In genomic region chr7:1358376-1359050, GRCh38 we compare ENCODE assay signal across 20 cellular contexts.
"Had no signal": no experiment of that assay in that cellular context is flagged by ENCODE, and none has a peak within 500 bp of the region (broad histone marks: within the 10 kb centered on the region; RNA-seq: fewer than 3 reads in every experiment).

No MANE protein-coding gene starts in this region.

- H3K36me3 Mint-ChIP-seq: activated naive CD8-positive, alpha-beta T cell; naive B cell had no signal

- H3K27ac Mint-ChIP-seq: activated B cell treated with CpG ODN at 0.5 μM for 24 hours; activated CD4-positive, alpha-beta T cell treated with anti-CD3 and anti-CD28 coated beads, Interleukin-2, amount 10 ng/mL, durations not matched to agents 24 days and 14 days; activated CD8-positive, alpha-beta T cell treated with anti-CD3 and anti-CD28 coated beads, Interleukin-2, amount 10 ng/mL, durations not matched to agents 7 days and 5 days; activated naive CD8-positive, alpha-beta T cell; naive B cell; progenitor cell of endocrine pancreas; stimulated activated naive CD8-positive, alpha-beta T cell treated with anti-CD3 and anti-CD28 coated beads, Interleukin-15, Interleukin-2, amounts not matched to agents 100 ng/mL and 50 ng/mL, for 24 hours had no signal

- ATAC-seq: body of pancreas, left colon, right cardiac atrium had no signal

- DNase-seq: activated B cell treated with CpG ODN at 0.5 μM for 24 hours; activated CD4-positive, alpha-beta T cell treated with anti-CD3 and anti-CD28 coated beads, Interleukin-2, amount 10 ng/mL, durations not matched to agents 24 days and 14 days; activated CD8-positive, alpha-beta memory T cell treated with anti-CD3 and anti-CD28 coated beads, Interleukin-2, amount 50 U/mL, for 4 hours; amniotic stem cell; body of pancreas; central memory CD4-positive, alpha-beta T cell; effector CD4-positive, alpha-beta T cell; esophagus squamous epithelium; left colon; mammary epithelial cell; naive B cell; nucleus accumbens; small intestine; SW 1271 had no signal

- H3K4me1 Mint-ChIP-seq: activated B cell treated with CpG ODN at 0.5 μM for 24 hours; activated CD4-positive, alpha-beta T cell treated with anti-CD3 and anti-CD28 coated beads, Interleukin-2, amount 10 ng/mL, durations not matched to agents 24 days and 14 days; naive B cell had no signal

- H3K4me1 ChIP-seq: esophagus squamous epithelium had no signal

- H3K4me3 ChIP-seq: body of pancreas, coronary artery, esophagus squamous epithelium had no signal

- H3K36me3 ChIP-seq: esophagus squamous epithelium had no signal

- H3K9me3 Mint-ChIP-seq: activated B cell treated with CpG ODN at 0.5 μM for 24 hours; activated CD4-positive, alpha-beta T cell treated with anti-CD3 and anti-CD28 coated beads, Interleukin-2, amount 10 ng/mL, durations not matched to agents 24 days and 14 days; stimulated activated naive CD8-positive, alpha-beta T cell treated with anti-CD3 and anti-CD28 coated beads, Interleukin-15, Interleukin-2, amounts not matched to agents 100 ng/mL and 50 ng/mL, for 24 hours had no signal

- H3K27ac ChIP-seq: body of pancreas, coronary artery, esophagus squamous epithelium had no signal

- H3K27me3 Mint-ChIP-seq: activated CD4-positive, alpha-beta T cell treated with anti-CD3 and anti-CD28 coated beads, Interleukin-2, amount 10 ng/mL, durations not matched to agents 24 days and 14 days; stimulated activated naive CD8-positive, alpha-beta T cell treated with anti-CD3 and anti-CD28 coated beads, Interleukin-15, Interleukin-2, amounts not matched to agents 100 ng/mL and 50 ng/mL, for 24 hours had no signal

- H3K4me3 Mint-ChIP-seq: activated B cell treated with CpG ODN at 0.5 μM for 24 hours; activated CD4-positive, alpha-beta T cell treated with anti-CD3 and anti-CD28 coated beads, Interleukin-2, amount 10 ng/mL, durations not matched to agents 24 days and 14 days; activated CD8-positive, alpha-beta T cell treated with anti-CD3 and anti-CD28 coated beads, Interleukin-2, amount 10 ng/mL, durations not matched to agents 7 days and 5 days; activated naive CD8-positive, alpha-beta T cell; naive B cell; stimulated activated naive CD8-positive, alpha-beta T cell treated with anti-CD3 and anti-CD28 coated beads, Interleukin-15, Interleukin-2, amounts not matched to agents 100 ng/mL and 50 ng/mL, for 24 hours had no signal

- H3K9me3 ChIP-seq: body of pancreas, esophagus squamous epithelium had no signal

- FAIRE-seq: small intestine had no signal
